Comparison of ENCODE assay signal across 1 cellular context in the genomic region with DNA sequence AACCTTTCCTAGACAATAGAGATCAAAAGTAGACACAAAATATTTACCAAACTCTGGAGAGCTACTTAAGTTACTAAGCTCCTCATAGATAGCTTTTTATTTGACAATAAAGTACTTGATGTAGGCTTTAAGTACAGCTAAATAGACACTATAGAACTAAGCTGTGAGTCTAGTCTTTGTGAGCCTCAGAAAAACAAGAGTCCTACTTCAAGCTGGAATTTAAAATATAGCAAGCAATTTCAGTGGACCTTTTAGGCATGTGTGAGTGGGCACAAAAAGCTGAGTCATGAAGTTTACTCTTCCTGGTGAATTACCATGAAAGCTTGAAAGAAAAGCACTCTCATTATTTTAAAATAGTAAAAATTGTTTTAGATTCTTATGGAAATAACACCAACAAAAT.
TF ChIP-seq lines count a peak whose summit lies in the region.

No MANE protein-coding gene starts in this region.

TF ChIP-seq in K562, 482 proteins besides CTCF, POLR2A, EP300 and RAD21 (continued from another document and continues in another):
- TF ChIP-seq, protein P1, sequence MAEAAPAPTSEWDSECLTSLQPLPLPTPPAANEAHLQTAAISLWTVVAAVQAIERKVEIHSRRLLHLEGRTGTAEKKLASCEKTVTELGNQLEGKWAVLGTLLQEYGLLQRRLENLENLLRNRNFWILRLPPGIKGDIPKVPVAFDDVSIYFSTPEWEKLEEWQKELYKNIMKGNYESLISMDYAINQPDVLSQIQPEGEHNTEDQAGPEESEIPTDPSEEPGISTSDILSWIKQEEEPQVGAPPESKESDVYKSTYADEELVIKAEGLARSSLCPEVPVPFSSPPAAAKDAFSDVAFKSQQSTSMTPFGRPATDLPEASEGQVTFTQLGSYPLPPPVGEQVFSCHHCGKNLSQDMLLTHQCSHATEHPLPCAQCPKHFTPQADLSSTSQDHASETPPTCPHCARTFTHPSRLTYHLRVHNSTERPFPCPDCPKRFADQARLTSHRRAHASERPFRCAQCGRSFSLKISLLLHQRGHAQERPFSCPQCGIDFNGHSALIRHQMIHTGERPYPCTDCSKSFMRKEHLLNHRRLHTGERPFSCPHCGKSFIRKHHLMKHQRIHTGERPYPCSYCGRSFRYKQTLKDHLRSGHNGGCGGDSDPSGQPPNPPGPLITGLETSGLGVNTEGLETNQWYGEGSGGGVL (CRISPR knock-in tag; IDR thresholded peaks at IDR 0.05) = no peak
- TF ChIP-seq ZNF311 (CRISPR knock-in tag; IDR thresholded peaks at IDR 0.05) (no peak), ZNF830 (CRISPR knock-in tag; IDR thresholded peaks at IDR 0.05) (no peak), NFIC (IDR thresholded peaks at IDR 0.05) (no peak), ZBTB7A (IDR thresholded peaks at IDR 0.05; ENCODE audit: borderline replicate concordance, control insufficient read depth, low read depth, low read length) (no peak), PHF21A (IDR thresholded peaks at IDR 0.05; ENCODE audit: borderline replicate concordance, low read depth) (no peak), NCOA2 (IDR thresholded peaks at IDR 0.05; ENCODE audit: partially characterized antibody in 2 of 2) (no peak), NFE2L1 (tag; IDR thresholded peaks at IDR 0.05; ENCODE audit: borderline replicate concordance, low read depth) (peak; percentile 82; the same call in 1 of the 2 replicates), BCOR (IDR thresholded peaks at IDR 0.05) (no peak), POLR2H (tag; IDR thresholded peaks at IDR 0.05; ENCODE audit: low read depth) (peak; percentile 46), PHB (CRISPR knock-in tag; IDR thresholded peaks at IDR 0.05) (no peak), FOXK2 (conservative IDR thresholded peaks at IDR 0.05 in 1 of 2, IDR thresholded peaks at IDR 0.05 in 1 of 2; ENCODE audit: low read depth in 2 of 2) (no peak), STAT5A (IDR thresholded peaks at IDR 0.05; ENCODE audit: borderline replicate concordance, low read length) (no peak), CC2D1A (IDR thresholded peaks at IDR 0.05) (no peak), ZNF584 (CRISPR knock-in tag; IDR thresholded peaks at IDR 0.05; ENCODE audit: low read depth) (no peak), ZNF57 (CRISPR knock-in tag; IDR thresholded peaks at IDR 0.05) (no peak), ZC3H11A (IDR thresholded peaks at IDR 0.05; ENCODE audit: low read depth, low read length) (no peak), TBP (optimal IDR thresholded peaks at IDR 0.05; ENCODE audit: low read depth, low read length) (peak; percentile 10), MTF1 (CRISPR knock-in tag; IDR thresholded peaks at IDR 0.05; ENCODE audit: borderline replicate concordance) (no peak), TARDBP (IDR thresholded peaks at IDR 0.05) (no peak), GATA2 (CRISPR knock-in tag; IDR thresholded peaks at IDR 0.05) (no peak), MAFF (IDR thresholded peaks at IDR 0.05; ENCODE audit: low read length) (peak; percentile 99), TGIF2 (CRISPR knock-in tag; IDR thresholded peaks at IDR 0.05) (no peak), MAFG (tag; conservative IDR thresholded peaks at IDR 0.05) (peak; percentile 99), FUS (optimal IDR thresholded peaks at IDR 0.05; ENCODE audit: low read depth, low read length) (no peak), NFIX (CRISPR knock-in tag; IDR thresholded peaks at IDR 0.05; ENCODE audit: low read depth) (no peak), ARID1B (IDR thresholded peaks at IDR 0.05) (no peak), RNF2 (IDR thresholded peaks at IDR 0.05) (no peak), SOX6 (IDR thresholded peaks at IDR 0.05) (no peak), ELF1 (tag; IDR thresholded peaks at IDR 0.05) (peak; percentile 50), SRSF7 (optimal IDR thresholded peaks at IDR 0.05; ENCODE audit: low read depth, low read length) (no peak), LEF1 (IDR thresholded peaks at IDR 0.05) (no peak), ZNF384 (IDR thresholded peaks at IDR 0.05; ENCODE audit: low read depth, low read length) (no peak), MAFK (IDR thresholded peaks at IDR 0.05; ENCODE audit: low read length) (peak; percentile 97), POLR2AphosphoS2 (IDR thresholded peaks at IDR 0.05; ENCODE audit: low read length) (no peak), U2AF2 (optimal IDR thresholded peaks at IDR 0.05; ENCODE audit: low read depth, low read length) (no peak), KHSRP (IDR thresholded peaks at IDR 0.05) (no peak), ZNF184 (CRISPR knock-in tag; IDR thresholded peaks at IDR 0.05) (no peak), ZNF347 (CRISPR knock-in tag; IDR thresholded peaks at IDR 0.05; ENCODE audit: low read depth) (no peak), HDAC1 (IDR thresholded peaks at IDR 0.05) (no peak), ZNF778 (CRISPR knock-in tag; IDR thresholded peaks at IDR 0.05) (no peak)
- TF ChIP-seq, protein P2, sequence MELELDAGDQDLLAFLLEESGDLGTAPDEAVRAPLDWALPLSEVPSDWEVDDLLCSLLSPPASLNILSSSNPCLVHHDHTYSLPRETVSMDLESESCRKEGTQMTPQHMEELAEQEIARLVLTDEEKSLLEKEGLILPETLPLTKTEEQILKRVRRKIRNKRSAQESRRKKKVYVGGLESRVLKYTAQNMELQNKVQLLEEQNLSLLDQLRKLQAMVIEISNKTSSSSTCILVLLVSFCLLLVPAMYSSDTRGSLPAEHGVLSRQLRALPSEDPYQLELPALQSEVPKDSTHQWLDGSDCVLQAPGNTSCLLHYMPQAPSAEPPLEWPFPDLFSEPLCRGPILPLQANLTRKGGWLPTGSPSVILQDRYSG (tag; conservative IDR thresholded peaks at IDR 0.05; ENCODE audit: low read depth) = no peak
- TF ChIP-seq, protein P3, sequence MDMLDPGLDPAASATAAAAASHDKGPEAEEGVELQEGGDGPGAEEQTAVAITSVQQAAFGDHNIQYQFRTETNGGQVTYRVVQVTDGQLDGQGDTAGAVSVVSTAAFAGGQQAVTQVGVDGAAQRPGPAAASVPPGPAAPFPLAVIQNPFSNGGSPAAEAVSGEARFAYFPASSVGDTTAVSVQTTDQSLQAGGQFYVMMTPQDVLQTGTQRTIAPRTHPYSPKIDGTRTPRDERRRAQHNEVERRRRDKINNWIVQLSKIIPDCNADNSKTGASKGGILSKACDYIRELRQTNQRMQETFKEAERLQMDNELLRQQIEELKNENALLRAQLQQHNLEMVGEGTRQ (CRISPR knock-in tag; IDR thresholded peaks at IDR 0.05) = no peak
- TF ChIP-seq, protein P4, sequence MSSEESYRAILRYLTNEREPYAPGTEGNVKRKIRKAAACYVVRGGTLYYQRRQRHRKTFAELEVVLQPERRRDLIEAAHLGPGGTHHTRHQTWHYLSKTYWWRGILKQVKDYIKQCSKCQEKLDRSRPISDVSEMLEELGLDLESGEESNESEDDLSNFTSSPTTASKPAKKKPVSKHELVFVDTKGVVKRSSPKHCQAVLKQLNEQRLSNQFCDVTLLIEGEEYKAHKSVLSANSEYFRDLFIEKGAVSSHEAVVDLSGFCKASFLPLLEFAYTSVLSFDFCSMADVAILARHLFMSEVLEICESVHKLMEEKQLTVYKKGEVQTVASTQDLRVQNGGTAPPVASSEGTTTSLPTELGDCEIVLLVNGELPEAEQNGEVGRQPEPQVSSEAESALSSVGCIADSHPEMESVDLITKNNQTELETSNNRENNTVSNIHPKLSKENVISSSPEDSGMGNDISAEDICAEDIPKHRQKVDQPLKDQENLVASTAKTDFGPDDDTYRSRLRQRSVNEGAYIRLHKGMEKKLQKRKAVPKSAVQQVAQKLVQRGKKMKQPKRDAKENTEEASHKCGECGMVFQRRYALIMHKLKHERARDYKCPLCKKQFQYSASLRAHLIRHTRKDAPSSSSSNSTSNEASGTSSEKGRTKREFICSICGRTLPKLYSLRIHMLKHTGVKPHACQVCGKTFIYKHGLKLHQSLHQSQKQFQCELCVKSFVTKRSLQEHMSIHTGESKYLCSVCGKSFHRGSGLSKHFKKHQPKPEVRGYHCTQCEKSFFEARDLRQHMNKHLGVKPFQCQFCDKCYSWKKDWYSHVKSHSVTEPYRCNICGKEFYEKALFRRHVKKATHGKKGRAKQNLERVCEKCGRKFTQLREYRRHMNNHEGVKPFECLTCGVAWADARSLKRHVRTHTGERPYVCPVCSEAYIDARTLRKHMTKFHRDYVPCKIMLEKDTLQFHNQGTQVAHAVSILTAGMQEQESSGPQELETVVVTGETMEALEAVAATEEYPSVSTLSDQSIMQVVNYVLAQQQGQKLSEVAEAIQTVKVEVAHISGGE (CRISPR knock-in tag; IDR thresholded peaks at IDR 0.05) = no peak
- TF ChIP-seq, protein P5, sequence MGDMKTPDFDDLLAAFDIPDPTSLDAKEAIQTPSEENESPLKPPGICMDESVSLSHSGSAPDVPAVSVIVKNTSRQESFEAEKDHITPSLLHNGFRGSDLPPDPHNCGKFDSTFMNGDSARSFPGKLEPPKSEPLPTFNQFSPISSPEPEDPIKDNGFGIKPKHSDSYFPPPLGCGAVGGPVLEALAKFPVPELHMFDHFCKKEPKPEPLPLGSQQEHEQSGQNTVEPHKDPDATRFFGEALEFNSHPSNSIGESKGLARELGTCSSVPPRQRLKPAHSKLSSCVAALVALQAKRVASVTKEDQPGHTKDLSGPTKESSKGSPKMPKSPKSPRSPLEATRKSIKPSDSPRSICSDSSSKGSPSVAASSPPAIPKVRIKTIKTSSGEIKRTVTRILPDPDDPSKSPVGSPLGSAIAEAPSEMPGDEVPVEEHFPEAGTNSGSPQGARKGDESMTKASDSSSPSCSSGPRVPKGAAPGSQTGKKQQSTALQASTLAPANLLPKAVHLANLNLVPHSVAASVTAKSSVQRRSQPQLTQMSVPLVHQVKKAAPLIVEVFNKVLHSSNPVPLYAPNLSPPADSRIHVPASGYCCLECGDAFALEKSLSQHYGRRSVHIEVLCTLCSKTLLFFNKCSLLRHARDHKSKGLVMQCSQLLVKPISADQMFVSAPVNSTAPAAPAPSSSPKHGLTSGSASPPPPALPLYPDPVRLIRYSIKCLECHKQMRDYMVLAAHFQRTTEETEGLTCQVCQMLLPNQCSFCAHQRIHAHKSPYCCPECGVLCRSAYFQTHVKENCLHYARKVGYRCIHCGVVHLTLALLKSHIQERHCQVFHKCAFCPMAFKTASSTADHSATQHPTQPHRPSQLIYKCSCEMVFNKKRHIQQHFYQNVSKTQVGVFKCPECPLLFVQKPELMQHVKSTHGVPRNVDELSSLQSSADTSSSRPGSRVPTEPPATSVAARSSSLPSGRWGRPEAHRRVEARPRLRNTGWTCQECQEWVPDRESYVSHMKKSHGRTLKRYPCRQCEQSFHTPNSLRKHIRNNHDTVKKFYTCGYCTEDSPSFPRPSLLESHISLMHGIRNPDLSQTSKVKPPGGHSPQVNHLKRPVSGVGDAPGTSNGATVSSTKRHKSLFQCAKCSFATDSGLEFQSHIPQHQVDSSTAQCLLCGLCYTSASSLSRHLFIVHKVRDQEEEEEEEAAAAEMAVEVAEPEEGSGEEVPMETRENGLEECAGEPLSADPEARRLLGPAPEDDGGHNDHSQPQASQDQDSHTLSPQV (IDR thresholded peaks at IDR 0.05) = peak; percentile 69
- TF ChIP-seq, protein P6, sequence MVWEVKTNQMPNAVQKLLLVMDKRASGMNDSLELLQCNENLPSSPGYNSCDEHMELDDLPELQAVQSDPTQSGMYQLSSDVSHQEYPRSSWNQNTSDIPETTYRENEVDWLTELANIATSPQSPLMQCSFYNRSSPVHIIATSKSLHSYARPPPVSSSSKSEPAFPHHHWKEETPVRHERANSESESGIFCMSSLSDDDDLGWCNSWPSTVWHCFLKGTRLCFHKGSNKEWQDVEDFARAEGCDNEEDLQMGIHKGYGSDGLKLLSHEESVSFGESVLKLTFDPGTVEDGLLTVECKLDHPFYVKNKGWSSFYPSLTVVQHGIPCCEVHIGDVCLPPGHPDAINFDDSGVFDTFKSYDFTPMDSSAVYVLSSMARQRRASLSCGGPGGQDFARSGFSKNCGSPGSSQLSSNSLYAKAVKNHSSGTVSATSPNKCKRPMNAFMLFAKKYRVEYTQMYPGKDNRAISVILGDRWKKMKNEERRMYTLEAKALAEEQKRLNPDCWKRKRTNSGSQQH (CRISPR knock-in tag; IDR thresholded peaks at IDR 0.05) = no peak
- TF ChIP-seq, protein P7, sequence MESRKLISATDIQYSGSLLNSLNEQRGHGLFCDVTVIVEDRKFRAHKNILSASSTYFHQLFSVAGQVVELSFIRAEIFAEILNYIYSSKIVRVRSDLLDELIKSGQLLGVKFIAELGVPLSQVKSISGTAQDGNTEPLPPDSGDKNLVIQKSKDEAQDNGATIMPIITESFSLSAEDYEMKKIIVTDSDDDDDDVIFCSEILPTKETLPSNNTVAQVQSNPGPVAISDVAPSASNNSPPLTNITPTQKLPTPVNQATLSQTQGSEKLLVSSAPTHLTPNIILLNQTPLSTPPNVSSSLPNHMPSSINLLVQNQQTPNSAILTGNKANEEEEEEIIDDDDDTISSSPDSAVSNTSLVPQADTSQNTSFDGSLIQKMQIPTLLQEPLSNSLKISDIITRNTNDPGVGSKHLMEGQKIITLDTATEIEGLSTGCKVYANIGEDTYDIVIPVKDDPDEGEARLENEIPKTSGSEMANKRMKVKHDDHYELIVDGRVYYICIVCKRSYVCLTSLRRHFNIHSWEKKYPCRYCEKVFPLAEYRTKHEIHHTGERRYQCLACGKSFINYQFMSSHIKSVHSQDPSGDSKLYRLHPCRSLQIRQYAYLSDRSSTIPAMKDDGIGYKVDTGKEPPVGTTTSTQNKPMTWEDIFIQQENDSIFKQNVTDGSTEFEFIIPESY (CRISPR knock-in tag; IDR thresholded peaks at IDR 0.05) = no peak
- TF ChIP-seq, protein P8, sequence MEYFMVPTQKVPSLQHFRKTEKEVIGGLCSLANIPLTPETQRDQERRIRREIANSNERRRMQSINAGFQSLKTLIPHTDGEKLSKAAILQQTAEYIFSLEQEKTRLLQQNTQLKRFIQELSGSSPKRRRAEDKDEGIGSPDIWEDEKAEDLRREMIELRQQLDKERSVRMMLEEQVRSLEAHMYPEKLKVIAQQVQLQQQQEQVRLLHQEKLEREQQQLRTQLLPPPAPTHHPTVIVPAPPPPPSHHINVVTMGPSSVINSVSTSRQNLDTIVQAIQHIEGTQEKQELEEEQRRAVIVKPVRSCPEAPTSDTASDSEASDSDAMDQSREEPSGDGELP (CRISPR knock-in tag; IDR thresholded peaks at IDR 0.05; ENCODE audit: borderline replicate concordance) = no peak
- TF ChIP-seq, protein P9, sequence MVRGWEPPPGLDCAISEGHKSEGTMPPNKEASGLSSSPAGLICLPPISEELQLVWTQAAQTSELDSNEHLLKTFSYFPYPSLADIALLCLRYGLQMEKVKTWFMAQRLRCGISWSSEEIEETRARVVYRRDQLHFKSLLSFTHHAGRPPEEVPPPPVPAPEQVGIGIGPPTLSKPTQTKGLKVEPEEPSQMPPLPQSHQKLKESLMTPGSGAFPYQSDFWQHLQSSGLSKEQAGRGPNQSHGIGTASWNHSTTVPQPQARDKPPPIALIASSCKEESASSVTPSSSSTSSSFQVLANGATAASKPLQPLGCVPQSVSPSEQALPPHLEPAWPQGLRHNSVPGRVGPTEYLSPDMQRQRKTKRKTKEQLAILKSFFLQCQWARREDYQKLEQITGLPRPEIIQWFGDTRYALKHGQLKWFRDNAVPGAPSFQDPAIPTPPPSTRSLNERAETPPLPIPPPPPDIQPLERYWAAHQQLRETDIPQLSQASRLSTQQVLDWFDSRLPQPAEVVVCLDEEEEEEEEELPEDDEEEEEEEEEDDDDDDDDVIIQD (CRISPR knock-in tag; IDR thresholded peaks at IDR 0.05) = no peak
- TF ChIP-seq, protein P10, sequence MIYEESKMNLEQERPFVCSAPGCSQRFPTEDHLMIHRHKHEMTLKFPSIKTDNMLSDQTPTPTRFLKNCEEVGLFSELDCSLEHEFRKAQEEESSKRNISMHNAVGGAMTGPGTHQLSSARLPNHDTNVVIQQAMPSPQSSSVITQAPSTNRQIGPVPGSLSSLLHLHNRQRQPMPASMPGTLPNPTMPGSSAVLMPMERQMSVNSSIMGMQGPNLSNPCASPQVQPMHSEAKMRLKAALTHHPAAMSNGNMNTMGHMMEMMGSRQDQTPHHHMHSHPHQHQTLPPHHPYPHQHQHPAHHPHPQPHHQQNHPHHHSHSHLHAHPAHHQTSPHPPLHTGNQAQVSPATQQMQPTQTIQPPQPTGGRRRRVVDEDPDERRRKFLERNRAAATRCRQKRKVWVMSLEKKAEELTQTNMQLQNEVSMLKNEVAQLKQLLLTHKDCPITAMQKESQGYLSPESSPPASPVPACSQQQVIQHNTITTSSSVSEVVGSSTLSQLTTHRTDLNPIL (CRISPR knock-in tag; IDR thresholded peaks at IDR 0.05) = no peak
